In the genomic region with DNA sequence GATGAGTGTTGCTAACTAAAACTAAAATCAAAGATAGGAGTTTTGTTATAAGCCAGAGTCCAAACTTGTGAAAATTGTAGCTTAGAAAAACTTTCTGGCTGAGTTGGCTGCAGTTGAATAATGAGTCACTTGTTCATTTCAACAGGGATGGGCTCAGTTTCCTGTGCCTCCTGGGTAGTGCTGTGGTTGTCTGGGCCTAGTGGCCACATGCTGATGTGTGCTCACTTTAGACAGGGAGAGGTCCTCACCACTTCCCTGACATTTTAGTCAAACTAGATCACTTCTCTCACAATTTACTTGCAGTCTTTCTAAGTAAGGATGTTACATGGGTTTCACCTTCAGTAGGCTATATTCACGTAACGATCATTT, we compare ENCODE assay signal across 8 cellular contexts. TPM values are rescaled to one million over a fixed set of nuclear protein-coding genes. Genes with fewer than 3 reads are reported as not detected.
DNase-seq lines count a peak whose midpoint lies in the region; ATAC-seq and TF ChIP-seq lines count a peak whose summit lies in the region.

No MANE protein-coding gene starts in this region.

- peak; percentile 94 for ATAC-seq in GM19452 (IDR thresholded peaks at IDR 0.05; ENCODE audit: unreplicated experiment)

- no peak overlapping the region for H3K27ac Mint-ChIP-seq in CD14-positive monocyte
- no peak overlapping the region for H3K27ac Mint-ChIP-seq in osteocyte (ENCODE audit: unreplicated experiment)

- WGBS in lower leg skin, 2 donors: 88 to 95% methylated on average over 2 of the region's 2 CpGs

- H3K4me1 Mint-ChIP-seq in CD14-positive monocyte (peaks cover 11% of the 10 kb centered on the region), osteocyte (ENCODE audit: unreplicated experiment) (peaks cover 20% of the 10 kb centered on the region)

- DNase-seq in CD14-positive monocyte (ENCODE audit: low spot score) (peak; percentile 77), Kasumi-1 (lab: John Stamatoyannopoulos, UW) (peak; percentile 90 to 92), lower leg skin (ENCODE audit: low spot score in 2 of 2) (peak; percentile 37 to 85), NCI-H187 treated with DMSO at 0.1 percent for 48 hours (lab: John Stamatoyannopoulos, UW) (no peak), OCI-M2 (lab: John Stamatoyannopoulos, UW; ENCODE audit: unreplicated experiment) (no peak), osteocyte (ENCODE audit: extremely low spot score, unreplicated experiment) (no peak)
- peak; percentile 70 for DNase-seq in activated effector memory CD4-positive, alpha-beta T cell treated with anti-CD3 and anti-CD28 coated beads, Interleukin-2, amount 50 U/mL, for 16 hours

- no peak overlapping the region for H3K4me3 Mint-ChIP-seq in CD14-positive monocyte
- H3K4me3 Mint-ChIP-seq in osteocyte (ENCODE audit: unreplicated experiment): no peak overlapping the region

- H3K9me3 Mint-ChIP-seq in CD14-positive monocyte (no peaks in the 10 kb centered on the region), osteocyte (ENCODE audit: unreplicated experiment) (no peaks in the 10 kb centered on the region)

- TF ChIP-seq POLR2A in lower leg skin (IDR thresholded peaks at IDR 0.05): no peak

- no peak overlapping the region for H3K4me3 ChIP-seq in lower leg skin (ENCODE audit: low read depth, poor library complexity, severe bottlenecking)

- intact Hi-C loops in CD14-positive monocyte (cut with micrococcal nuclease): no loop called here
- intact Hi-C loops in lower leg skin (cut with DNase I; ENCODE audit: low total_unique reads): no loop called here

- TF ChIP-seq CTCF in CD14-positive monocyte (IDR thresholded peaks at IDR 0.05): no peak
- no peak for TF ChIP-seq CTCF in lower leg skin (IDR thresholded peaks at IDR 0.05)
- TF ChIP-seq CTCF in osteocyte (IDR thresholded peaks at IDR 0.05): no peak

- H3K36me3 Mint-ChIP-seq in CD14-positive monocyte: peaks cover 0 to 2% of the 10 kb centered on the region in 2 donors
- no peaks in the 10 kb centered on the region for H3K36me3 Mint-ChIP-seq in osteocyte (ENCODE audit: unreplicated experiment)

- H3K27me3 Mint-ChIP-seq in CD14-positive monocyte (ENCODE audit: low read depth in 3 of 3): peaks cover 0 to 3% (median 0%) of the 10 kb centered on the region in 3 donors
- H3K27me3 Mint-ChIP-seq in osteocyte (ENCODE audit: unreplicated experiment): no peaks in the 10 kb centered on the region

RNA-seq across cellular contexts. Expression of a gene that starts 6.3 kb away (rescaled TPM):
- polyA plus RNA-seq in CD14-positive monocyte: 10 to 100 TPM; 20.9 to 22.1 TPM
- total RNA-seq in lower leg skin (10 to 100 TPM; 17.2 to 18.3 (median 17.6) TPM), osteocyte (42.4 and 43.2 TPM in 2 replicates)

Comparison
In these comparisons a context has a peak if more than half of its experiments do, and no peak if none do; other contexts are left out.
1. DNase-seq: peak in CD14-positive monocyte (single experiment), Kasumi-1 (2 of 2), activated effector memory CD4-positive, alpha-beta T cell treated with anti-CD3 and anti-CD28 coated beads, Interleukin-2, amount 50 U/mL, for 16 hours (single experiment) and lower leg skin (2 of 2); none in NCI-H187 treated with DMSO at 0.1 percent for 48 hours (single experiment), OCI-M2 (single experiment) and osteocyte (single experiment).